In the genomic region with DNA sequence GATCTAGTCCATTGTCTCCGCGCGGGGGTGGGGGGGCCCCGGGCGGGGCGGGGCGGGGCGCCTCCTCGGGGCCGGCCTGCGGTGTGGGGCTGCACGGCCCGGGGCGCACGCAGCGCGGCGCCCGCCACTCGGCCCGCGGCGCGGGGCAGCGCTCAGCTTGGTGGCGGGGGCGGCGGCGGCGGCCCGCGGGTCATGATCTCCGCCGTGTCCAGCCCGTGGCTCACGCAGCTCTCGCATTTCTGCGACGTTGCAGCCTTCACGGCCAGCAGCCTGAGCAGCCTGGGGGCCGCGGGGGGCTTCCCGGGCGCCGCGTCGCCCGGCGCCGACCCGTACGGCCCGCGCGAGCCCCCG, we compare ENCODE assay signal across 1 cellular context.
TF ChIP-seq lines count a peak whose summit lies in the region.

A gene (plus strand): TSS at position 127 of the 351 bp plus-strand sequence. CDS start 66 bp downstream, at position 193.

TF ChIP-seq in HepG2, 621 proteins besides CTCF, POLR2A, EP300 and RAD21:
- TF ChIP-seq, protein P1, sequence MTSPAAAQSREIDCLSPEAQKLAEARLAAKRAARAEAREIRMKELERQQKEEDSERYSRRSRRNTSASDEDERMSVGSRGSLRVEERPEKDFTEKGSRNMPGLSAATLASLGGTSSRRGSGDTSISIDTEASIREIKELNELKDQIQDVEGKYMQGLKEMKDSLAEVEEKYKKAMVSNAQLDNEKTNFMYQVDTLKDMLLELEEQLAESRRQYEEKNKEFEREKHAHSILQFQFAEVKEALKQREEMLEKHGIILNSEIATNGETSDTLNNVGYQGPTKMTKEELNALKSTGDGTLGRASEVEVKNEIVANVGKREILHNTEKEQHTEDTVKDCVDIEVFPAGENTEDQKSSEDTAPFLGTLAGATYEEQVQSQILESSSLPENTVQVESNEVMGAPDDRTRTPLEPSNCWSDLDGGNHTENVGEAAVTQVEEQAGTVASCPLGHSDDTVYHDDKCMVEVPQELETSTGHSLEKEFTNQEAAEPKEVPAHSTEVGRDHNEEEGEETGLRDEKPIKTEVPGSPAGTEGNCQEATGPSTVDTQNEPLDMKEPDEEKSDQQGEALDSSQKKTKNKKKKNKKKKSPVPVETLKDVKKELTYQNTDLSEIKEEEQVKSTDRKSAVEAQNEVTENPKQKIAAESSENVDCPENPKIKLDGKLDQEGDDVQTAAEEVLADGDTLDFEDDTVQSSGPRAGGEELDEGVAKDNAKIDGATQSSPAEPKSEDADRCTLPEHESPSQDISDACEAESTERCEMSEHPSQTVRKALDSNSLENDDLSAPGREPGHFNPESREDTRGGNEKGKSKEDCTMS (CRISPR knock-in tag; conservative IDR thresholded peaks at IDR 0.05), result no peak
- TF ChIP-seq, protein P2, sequence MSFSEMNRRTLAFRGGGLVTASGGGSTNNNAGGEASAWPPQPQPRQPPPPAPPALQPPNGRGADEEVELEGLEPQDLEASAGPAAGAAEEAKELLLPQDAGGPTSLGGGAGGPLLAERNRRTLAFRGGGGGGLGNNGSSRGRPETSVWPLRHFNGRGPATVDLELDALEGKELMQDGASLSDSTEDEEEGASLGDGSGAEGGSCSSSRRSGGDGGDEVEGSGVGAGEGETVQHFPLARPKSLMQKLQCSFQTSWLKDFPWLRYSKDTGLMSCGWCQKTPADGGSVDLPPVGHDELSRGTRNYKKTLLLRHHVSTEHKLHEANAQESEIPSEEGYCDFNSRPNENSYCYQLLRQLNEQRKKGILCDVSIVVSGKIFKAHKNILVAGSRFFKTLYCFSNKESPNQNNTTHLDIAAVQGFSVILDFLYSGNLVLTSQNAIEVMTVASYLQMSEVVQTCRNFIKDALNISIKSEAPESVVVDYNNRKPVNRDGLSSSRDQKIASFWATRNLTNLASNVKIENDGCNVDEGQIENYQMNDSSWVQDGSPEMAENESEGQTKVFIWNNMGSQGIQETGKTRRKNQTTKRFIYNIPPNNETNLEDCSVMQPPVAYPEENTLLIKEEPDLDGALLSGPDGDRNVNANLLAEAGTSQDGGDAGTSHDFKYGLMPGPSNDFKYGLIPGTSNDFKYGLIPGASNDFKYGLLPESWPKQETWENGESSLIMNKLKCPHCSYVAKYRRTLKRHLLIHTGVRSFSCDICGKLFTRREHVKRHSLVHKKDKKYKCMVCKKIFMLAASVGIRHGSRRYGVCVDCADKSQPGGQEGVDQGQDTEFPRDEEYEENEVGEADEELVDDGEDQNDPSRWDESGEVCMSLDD (CRISPR knock-in tag; IDR thresholded peaks at IDR 0.05; ENCODE audit: borderline replicate concordance), result no peak
- TF ChIP-seq ZNF792 (CRISPR knock-in tag; IDR thresholded peaks at IDR 0.05), result no peak
- TF ChIP-seq SATB2 (CRISPR knock-in tag; IDR thresholded peaks at IDR 0.05), result no peak
- TF ChIP-seq PAWR (CRISPR knock-in tag; IDR thresholded peaks at IDR 0.05; ENCODE audit: borderline replicate concordance), result no peak
- no peak for TF ChIP-seq RARG (CRISPR knock-in tag; IDR thresholded peaks at IDR 0.05; ENCODE audit: low read depth)
- TF ChIP-seq, protein P3, sequence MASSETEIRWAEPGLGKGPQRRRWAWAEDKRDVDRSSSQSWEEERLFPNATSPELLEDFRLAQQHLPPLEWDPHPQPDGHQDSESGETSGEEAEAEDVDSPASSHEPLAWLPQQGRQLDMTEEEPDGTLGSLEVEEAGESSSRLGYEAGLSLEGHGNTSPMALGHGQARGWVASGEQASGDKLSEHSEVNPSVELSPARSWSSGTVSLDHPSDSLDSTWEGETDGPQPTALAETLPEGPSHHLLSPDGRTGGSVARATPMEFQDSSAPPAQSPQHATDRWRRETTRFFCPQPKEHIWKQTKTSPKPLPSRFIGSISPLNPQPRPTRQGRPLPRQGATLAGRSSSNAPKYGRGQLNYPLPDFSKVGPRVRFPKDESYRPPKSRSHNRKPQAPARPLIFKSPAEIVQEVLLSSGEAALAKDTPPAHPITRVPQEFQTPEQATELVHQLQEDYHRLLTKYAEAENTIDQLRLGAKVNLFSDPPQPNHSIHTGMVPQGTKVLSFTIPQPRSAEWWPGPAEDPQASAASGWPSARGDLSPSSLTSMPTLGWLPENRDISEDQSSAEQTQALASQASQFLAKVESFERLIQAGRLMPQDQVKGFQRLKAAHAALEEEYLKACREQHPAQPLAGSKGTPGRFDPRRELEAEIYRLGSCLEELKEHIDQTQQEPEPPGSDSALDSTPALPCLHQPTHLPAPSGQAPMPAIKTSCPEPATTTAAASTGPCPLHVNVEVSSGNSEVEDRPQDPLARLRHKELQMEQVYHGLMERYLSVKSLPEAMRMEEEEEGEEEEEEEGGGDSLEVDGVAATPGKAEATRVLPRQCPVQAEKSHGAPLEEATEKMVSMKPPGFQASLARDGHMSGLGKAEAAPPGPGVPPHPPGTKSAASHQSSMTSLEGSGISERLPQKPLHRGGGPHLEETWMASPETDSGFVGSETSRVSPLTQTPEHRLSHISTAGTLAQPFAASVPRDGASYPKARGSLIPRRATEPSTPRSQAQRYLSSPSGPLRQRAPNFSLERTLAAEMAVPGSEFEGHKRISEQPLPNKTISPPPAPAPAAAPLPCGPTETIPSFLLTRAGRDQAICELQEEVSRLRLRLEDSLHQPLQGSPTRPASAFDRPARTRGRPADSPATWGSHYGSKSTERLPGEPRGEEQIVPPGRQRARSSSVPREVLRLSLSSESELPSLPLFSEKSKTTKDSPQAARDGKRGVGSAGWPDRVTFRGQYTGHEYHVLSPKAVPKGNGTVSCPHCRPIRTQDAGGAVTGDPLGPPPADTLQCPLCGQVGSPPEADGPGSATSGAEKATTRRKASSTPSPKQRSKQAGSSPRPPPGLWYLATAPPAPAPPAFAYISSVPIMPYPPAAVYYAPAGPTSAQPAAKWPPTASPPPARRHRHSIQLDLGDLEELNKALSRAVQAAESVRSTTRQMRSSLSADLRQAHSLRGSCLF (CRISPR knock-in tag; IDR thresholded peaks at IDR 0.05; ENCODE audit: borderline replicate concordance), result no peak
- TF ChIP-seq, protein P4, sequence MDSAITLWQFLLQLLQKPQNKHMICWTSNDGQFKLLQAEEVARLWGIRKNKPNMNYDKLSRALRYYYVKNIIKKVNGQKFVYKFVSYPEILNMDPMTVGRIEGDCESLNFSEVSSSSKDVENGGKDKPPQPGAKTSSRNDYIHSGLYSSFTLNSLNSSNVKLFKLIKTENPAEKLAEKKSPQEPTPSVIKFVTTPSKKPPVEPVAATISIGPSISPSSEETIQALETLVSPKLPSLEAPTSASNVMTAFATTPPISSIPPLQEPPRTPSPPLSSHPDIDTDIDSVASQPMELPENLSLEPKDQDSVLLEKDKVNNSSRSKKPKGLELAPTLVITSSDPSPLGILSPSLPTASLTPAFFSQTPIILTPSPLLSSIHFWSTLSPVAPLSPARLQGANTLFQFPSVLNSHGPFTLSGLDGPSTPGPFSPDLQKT (CRISPR knock-in tag; IDR thresholded peaks at IDR 0.05; ENCODE audit: borderline replicate concordance), result no peak
- TF ChIP-seq, protein P5, sequence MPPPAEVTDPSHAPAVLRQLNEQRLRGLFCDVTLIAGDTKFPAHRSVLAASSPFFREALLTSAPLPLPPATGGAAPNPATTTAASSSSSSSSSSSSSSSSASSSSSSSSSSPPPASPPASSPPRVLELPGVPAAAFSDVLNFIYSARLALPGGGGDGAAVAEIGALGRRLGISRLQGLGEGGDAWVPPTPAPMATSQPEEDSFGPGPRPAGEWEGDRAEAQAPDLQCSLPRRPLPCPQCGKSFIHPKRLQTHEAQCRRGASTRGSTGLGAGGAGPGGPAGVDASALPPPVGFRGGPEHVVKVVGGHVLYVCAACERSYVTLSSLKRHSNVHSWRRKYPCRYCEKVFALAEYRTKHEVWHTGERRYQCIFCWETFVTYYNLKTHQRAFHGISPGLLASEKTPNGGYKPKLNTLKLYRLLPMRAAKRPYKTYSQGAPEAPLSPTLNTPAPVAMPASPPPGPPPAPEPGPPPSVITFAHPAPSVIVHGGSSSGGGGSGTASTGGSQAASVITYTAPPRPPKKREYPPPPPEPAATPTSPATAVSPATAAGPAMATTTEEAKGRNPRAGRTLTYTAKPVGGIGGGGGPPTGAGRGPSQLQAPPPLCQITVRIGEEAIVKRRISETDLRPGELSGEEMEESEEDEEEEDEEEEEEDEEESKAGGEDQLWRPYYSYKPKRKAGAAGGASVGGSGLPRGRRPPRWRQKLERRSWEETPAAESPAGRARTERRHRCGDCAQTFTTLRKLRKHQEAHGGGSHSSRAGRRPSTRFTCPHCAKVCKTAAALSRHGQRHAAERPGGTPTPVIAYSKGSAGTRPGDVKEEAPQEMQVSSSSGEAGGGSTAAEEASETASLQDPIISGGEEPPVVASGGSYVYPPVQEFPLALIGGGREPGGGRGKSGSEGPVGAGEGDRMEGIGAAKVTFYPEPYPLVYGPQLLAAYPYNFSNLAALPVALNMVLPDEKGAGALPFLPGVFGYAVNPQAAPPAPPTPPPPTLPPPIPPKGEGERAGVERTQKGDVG (CRISPR knock-in tag; IDR thresholded peaks at IDR 0.05; ENCODE audit: borderline replicate concordance), result no peak
- TF ChIP-seq, protein P6, sequence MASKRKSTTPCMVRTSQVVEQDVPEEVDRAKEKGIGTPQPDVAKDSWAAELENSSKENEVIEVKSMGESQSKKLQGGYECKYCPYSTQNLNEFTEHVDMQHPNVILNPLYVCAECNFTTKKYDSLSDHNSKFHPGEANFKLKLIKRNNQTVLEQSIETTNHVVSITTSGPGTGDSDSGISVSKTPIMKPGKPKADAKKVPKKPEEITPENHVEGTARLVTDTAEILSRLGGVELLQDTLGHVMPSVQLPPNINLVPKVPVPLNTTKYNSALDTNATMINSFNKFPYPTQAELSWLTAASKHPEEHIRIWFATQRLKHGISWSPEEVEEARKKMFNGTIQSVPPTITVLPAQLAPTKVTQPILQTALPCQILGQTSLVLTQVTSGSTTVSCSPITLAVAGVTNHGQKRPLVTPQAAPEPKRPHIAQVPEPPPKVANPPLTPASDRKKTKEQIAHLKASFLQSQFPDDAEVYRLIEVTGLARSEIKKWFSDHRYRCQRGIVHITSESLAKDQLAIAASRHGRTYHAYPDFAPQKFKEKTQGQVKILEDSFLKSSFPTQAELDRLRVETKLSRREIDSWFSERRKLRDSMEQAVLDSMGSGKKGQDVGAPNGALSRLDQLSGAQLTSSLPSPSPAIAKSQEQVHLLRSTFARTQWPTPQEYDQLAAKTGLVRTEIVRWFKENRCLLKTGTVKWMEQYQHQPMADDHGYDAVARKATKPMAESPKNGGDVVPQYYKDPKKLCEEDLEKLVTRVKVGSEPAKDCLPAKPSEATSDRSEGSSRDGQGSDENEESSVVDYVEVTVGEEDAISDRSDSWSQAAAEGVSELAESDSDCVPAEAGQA (IDR thresholded peaks at IDR 0.05; ENCODE audit: low read depth), result no peak
- TF ChIP-seq, protein P6 (CRISPR knock-in tag; IDR thresholded peaks at IDR 0.05; ENCODE audit: borderline replicate concordance), result no peak
- TF ChIP-seq ZNF136 (CRISPR knock-in tag; IDR thresholded peaks at IDR 0.05; ENCODE audit: low read depth), result no peak
- TF ChIP-seq NPAS2 (CRISPR knock-in tag; IDR thresholded peaks at IDR 0.05; ENCODE audit: borderline replicate concordance), result no peak
- TF ChIP-seq PAX8 (CRISPR knock-in tag; IDR thresholded peaks at IDR 0.05; ENCODE audit: borderline replicate concordance), result no peak
- TF ChIP-seq, protein P7, sequence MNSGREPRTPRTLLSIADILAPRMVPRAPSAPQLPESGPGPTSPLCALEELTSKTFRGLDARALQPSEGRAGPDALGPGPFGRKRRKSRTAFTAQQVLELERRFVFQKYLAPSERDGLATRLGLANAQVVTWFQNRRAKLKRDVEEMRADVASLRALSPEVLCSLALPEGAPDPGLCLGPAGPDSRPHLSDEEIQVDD (CRISPR knock-in tag; IDR thresholded peaks at IDR 0.05; ENCODE audit: borderline replicate concordance), result no peak
- no peak for TF ChIP-seq HMG20B (CRISPR knock-in tag; conservative IDR thresholded peaks at IDR 0.05)
- TF ChIP-seq ZNF879 (CRISPR knock-in tag; IDR thresholded peaks at IDR 0.05), result no peak
- no peak for TF ChIP-seq ARNT (IDR thresholded peaks at IDR 0.05)
- TF ChIP-seq, protein P8, sequence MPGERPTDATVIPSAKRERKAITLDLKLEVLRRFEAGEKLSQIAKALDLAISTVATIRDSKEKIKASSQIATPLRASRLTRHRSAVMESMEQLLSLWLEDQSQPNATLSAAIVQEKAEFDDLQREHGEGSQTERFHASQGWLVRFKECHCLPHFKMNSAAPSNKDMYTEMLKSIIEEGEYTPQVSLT (CRISPR knock-in tag; IDR thresholded peaks at IDR 0.05; ENCODE audit: borderline replicate concordance, low read depth), result no peak
- no peak for TF ChIP-seq TCF7 (IDR thresholded peaks at IDR 0.05; ENCODE audit: low read depth)
TF ChIP-seq in HepG2: peak in this region for 0.
